In the genomic region with DNA sequence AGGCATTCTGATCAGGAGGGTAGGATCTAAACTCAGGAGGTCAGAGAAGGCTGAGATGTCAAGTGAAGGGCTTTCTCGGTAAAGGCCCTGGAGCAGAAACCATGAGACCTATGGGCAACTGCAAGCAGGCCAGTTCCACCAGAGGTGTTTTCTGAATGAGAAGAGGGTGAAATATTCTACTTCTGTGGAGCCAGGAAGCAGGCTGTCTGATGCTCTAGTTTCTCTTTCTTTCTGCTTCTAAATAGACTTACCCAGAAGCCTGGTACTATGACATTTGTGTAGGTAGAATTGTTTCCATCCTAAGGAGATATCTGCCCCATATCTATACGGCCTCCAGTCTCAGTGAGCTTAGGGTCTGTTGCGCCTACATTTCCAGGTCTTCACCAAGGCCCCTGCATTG, we compare ENCODE assay signal across 27 cellular contexts.
DNase-seq lines count a peak whose midpoint lies in the region; ATAC-seq, FAIRE-seq and TF ChIP-seq lines count a peak whose summit lies in the region.
"Had no signal": no experiment of that assay in that cellular context is flagged by ENCODE, and none has a peak within 500 bp of the region (broad histone marks: within the 10 kb centered on the region; RNA-seq: fewer than 3 reads in every experiment).

No MANE protein-coding gene starts in this region.

- FAIRE-seq in GM12878 (lab: Jason Lieb, UNC) = no peak
- FAIRE-seq: A549 had no signal

- POLR2A ChIA-PET in T-cell (lab: Charles Lee) (interaction anchor here in 1 of 2 donors (1.1 kb wide), 1 partner anchor 141 kb away, joined by 5 read pairs; the partner anchor contains the start of gene TCTN3), GM12878 (lab: Charles Lee) (interaction anchor here (14.1 to 18.0 kb wide), 3 partner anchors 15 to 76 kb away, joined by 176 to 451 read pairs (median 313); partner anchors contain the start of gene ENTPD1)

- no peak overlapping the region for H3K4me3 Mint-ChIP-seq in activated CD8-positive, alpha-beta memory T cell treated with anti-CD3 and anti-CD28 coated beads, Interleukin-2, amount 10 ng/mL, durations not matched to agents 7 days and 5 days
- no peak overlapping the region for H3K4me3 Mint-ChIP-seq in T-cell
- H3K4me3 Mint-ChIP-seq in stimulated activated naive B cell treated with anti-CD40 and anti-IgM and Interleukin-4, amounts not matched to agents 10 μg/mL and 1 μg/mL and 100 μg/mL, for 72 hours = peak overlapping the region; percentile 13 to 59
- no peak overlapping the region for H3K4me3 Mint-ChIP-seq in Calu3 (ENCODE audit: low read depth, unreplicated experiment)

- TF ChIP-seq EP300 in GM12878 (IDR thresholded peaks at IDR 0.05; ENCODE audit: borderline replicate concordance in 1 of 2, control insufficient read depth in 1 of 2, low read depth in 2 of 2, low read length in 2 of 2) = no peak

- H3K36me3 Mint-ChIP-seq in activated CD8-positive, alpha-beta memory T cell treated with anti-CD3 and anti-CD28 coated beads, Interleukin-2, amount 10 ng/mL, durations not matched to agents 7 days and 5 days = peaks cover 62% of the 10 kb centered on the region
- H3K36me3 Mint-ChIP-seq in T-cell (no peaks in the 10 kb centered on the region), Calu3 (ENCODE audit: insufficient read depth, unreplicated experiment) (no peaks in the 10 kb centered on the region)
- peaks cover 38 to 59% of the 10 kb centered on the region in 2 donors for H3K36me3 Mint-ChIP-seq in stimulated activated naive B cell treated with anti-CD40 and anti-IgM and Interleukin-4, amounts not matched to agents 10 μg/mL and 1 μg/mL and 100 μg/mL, for 72 hours

- ATAC-seq in activated CD8-positive, alpha-beta memory T cell treated with anti-CD3 and anti-CD28 coated beads, Interleukin-2, amount 10 ng/mL, durations not matched to agents 7 days and 5 days = peak; percentile 8
- ATAC-seq in T-cell (replicated peaks in 1 of 4) (no peak), GM12878 (no peak)
- ATAC-seq in stimulated activated naive B cell treated with anti-CD40 and anti-IgM and Interleukin-4, amounts not matched to agents 10 μg/mL and 1 μg/mL and 100 μg/mL, for 72 hours (replicated peaks) = no peak
- ATAC-seq: A549, gastrocnemius medialis, lower lobe of right lung, upper lobe of right lung had no signal

- no peak overlapping the region for H2AFZ ChIP-seq in GM12878 (ENCODE audit: control insufficient read depth, low read depth, low read length)

- peaks cover 4% of the 10 kb centered on the region; the same call in 2 of the 3 replicates for H3K9me3 ChIP-seq in GM12878 (replicated peaks; ENCODE audit: control insufficient read depth, insufficient read depth, low read length)
- H3K9me3 ChIP-seq: A549, adrenal gland, esophagus muscularis mucosa, gastrocnemius medialis, lower lobe of right lung, upper lobe of right lung had no signal

- no peak for TF ChIP-seq CTCF in GM12878 (IDR thresholded peaks at IDR 0.05 in 2 of 3, conservative IDR thresholded peaks at IDR 0.05 in 1 of 3; ENCODE audit: control insufficient read depth in 2 of 3, extremely low read depth in 1 of 3, insufficient read depth in 1 of 3, low read depth in 3 of 3, low read length in 3 of 3)
- no peak for TF ChIP-seq CTCF in Calu3 (IDR thresholded peaks at IDR 0.05; ENCODE audit: unreplicated experiment)

- H3K9ac ChIP-seq in GM12878 (ENCODE audit: control insufficient read depth, insufficient read depth, low read length) = peak overlapping the region; percentile 43

- H3K27me3 ChIP-seq in GM12878 (replicated peaks in 1 of 2; ENCODE audit: control insufficient read depth in 2 of 2, insufficient read depth in 2 of 2, low read length in 1 of 2) = no peaks in the 10 kb centered on the region
- H3K27me3 ChIP-seq: adrenal gland, brain microvascular endothelial cell, esophagus muscularis mucosa, gastrocnemius medialis, upper lobe of right lung had no signal

- peak overlapping the region; percentile 35; the same call in 1 of the 2 replicates for H3K4me2 ChIP-seq in GM12878 (ENCODE audit: control insufficient read depth, insufficient read depth)
- H3K4me2 ChIP-seq: A549, smooth muscle cell had no signal

- no peak for DNase-seq in activated CD8-positive, alpha-beta memory T cell treated with anti-CD3 and anti-CD28 coated beads, Interleukin-2, amount 10 ng/mL, durations not matched to agents 7 days and 5 days
- DNase-seq in activated CD8-positive, alpha-beta memory T cell treated with anti-CD3 and anti-CD28 coated beads, Interleukin-2, amount 50 U/mL, for 4 hours = no peak
- DNase-seq in T-cell (no peak), GM12878 (ENCODE audit: low read depth, low spot score) (no peak), Calu3 (no peak), NCI-H524 treated with DMSO at 0.1 percent for 48 hours (lab: John Stamatoyannopoulos, UW) (no peak), SW 1271 (lab: John Stamatoyannopoulos, UW) (no peak)
- DNase-seq in stimulated activated naive B cell treated with anti-CD40 and anti-IgM and Interleukin-4, amounts not matched to agents 10 μg/mL and 1 μg/mL and 100 μg/mL, for 72 hours = no peak
- DNase-seq: activated CD4-positive, CD25-positive, alpha-beta regulatory T cell; adrenal gland; brain microvascular endothelial cell; effector CD8-positive, alpha-beta T cell; gastrocnemius medialis; HCEC 1CT; KBM-7; lower lobe of right lung; MM.1S; NCI-H146; NCI-H2171 treated with DMSO at 0.1 percent for 48 hours; NCI-H526 treated with DMSO at 0.1 percent for 48 hours; retina; stimulated activated CD4-positive, alpha-beta T cell treated with anti-CD3 and anti-CD28 coated beads, Interleukin-4, amount 100 ng/mL, for 1 hour; upper lobe of right lung had no signal

- RAD21 ChIA-PET in GM12878 (lab: Charles Lee; ENCODE audit: unreplicated experiment) = interaction anchor here (4.6 to 17.3 kb wide), 6 partner anchors 7 to 140 kb away, joined by 48 to 374 read pairs (median 164); partner anchors contain the start of genes ENTPD1 and TCTN3

- in situ Hi-C loops in GM12878 (cut with MboI) = loop anchor here (5.0 to 10.0 kb wide), 2 partner anchors 42 to 70 kb away; no protein-coding TSS in a partner anchor

- intact Hi-C loops in GM12878 (cut with micrococcal nuclease; ENCODE audit: unreplicated experiment) (loop anchor here (5.0 kb wide), 1 partner anchor 537 kb away; no protein-coding TSS in a partner anchor), Calu3 (cut with micrococcal nuclease; ENCODE audit: unreplicated experiment) (no loop called here)

- peaks cover 0 to 15% of the 10 kb centered on the region in 2 experiments; a peak in 3 of 4 replicates for H3K36me3 ChIP-seq in GM12878 (ENCODE audit: control insufficient read depth in 2 of 2, insufficient read depth in 2 of 2, low read length in 1 of 2)
- H3K36me3 ChIP-seq: adrenal gland, brain microvascular endothelial cell, esophagus muscularis mucosa, gastrocnemius medialis, lower lobe of right lung, upper lobe of right lung had no signal

- H3K27me3 Mint-ChIP-seq in activated CD8-positive, alpha-beta memory T cell treated with anti-CD3 and anti-CD28 coated beads, Interleukin-2, amount 10 ng/mL, durations not matched to agents 7 days and 5 days = no peaks in the 10 kb centered on the region
- no peaks in the 10 kb centered on the region for H3K27me3 Mint-ChIP-seq in T-cell
- H3K27me3 Mint-ChIP-seq in stimulated activated naive B cell treated with anti-CD40 and anti-IgM and Interleukin-4, amounts not matched to agents 10 μg/mL and 1 μg/mL and 100 μg/mL, for 72 hours = no peaks in the 10 kb centered on the region
- H3K27me3 Mint-ChIP-seq in Calu3 (ENCODE audit: unreplicated experiment) = no peaks in the 10 kb centered on the region

- BruUV-seq in GM12878 (replicated peaks; lab: Mats Ljungman, UMichigan) = no TSS peak
- BruUV-seq in Calu3 (replicated peaks; lab: Mats Ljungman, UMichigan) = no TSS peak

- no peak overlapping the region for H3K4me3 ChIP-seq in GM12878
- H3K4me3 ChIP-seq: A549, adrenal gland, esophagus muscularis mucosa, gastrocnemius medialis, lower lobe of right lung, SK-N-MC, smooth muscle cell, upper lobe of right lung had no signal

- TF ChIP-seq POLR2A in GM12878 (IDR thresholded peaks at IDR 0.05; ENCODE audit: low read depth, low read length) = no peak

- no peak for TF ChIP-seq RAD21 in GM12878 (IDR thresholded peaks at IDR 0.05; ENCODE audit: insufficient read depth, low read depth, low read length)

- CTCF ChIA-PET in activated CD8-positive, alpha-beta memory T cell treated with anti-CD3 and anti-CD28 coated beads, Interleukin-2, amount 10 ng/mL, durations not matched to agents 7 days and 5 days (lab: Charles Lee) = interaction anchor here (1.1 to 24.9 kb wide), 4 partner anchors 8 to 140 kb away, joined by 3 to 444 read pairs (median 38); partner anchors contain the start of genes ENTPD1 and TCTN3
- CTCF ChIA-PET in T-cell (lab: Charles Lee) = interaction anchor here (1.0 to 1.8 kb wide), 2 partner anchors 9 to 141 kb away, joined by 3 to 7 read pairs; partner anchors contain the start of gene TCTN3 (in 1 of the 2)
- CTCF ChIA-PET in GM12878 (lab: Yijun Ruan, JAX) = interaction anchor here (0.9 to 13.6 kb wide), 5 partner anchors 31 to 140 kb away, joined by 4 to 187 read pairs (median 13); partner anchors contain the start of genes ENTPD1 and TCTN3
- CTCF ChIA-PET in Calu3 (lab: Charles Lee) = no interaction called here

- peaks cover 87% of the 10 kb centered on the region for H3K4me1 ChIP-seq in GM12878 (ENCODE audit: control insufficient read depth, insufficient read depth, low read length)
- H3K4me1 ChIP-seq: A549, adrenal gland had no signal

- SMC1A ChIA-PET in GM12878 (lab: Charles Lee; ENCODE audit: uncharacterized antibody, unreplicated experiment) = interaction anchor here (1.2 to 25.1 kb wide), 7 partner anchors 6 to 140 kb away, joined by 3 to 795 read pairs (median 88); partner anchors contain the start of genes ENTPD1 and TCTN3

- no peaks in the 10 kb centered on the region for H4K20me1 ChIP-seq in GM12878 (ENCODE audit: control insufficient read depth, insufficient read depth)

- peak overlapping the region; percentile 98 for H3K27ac ChIP-seq in GM12878 (ENCODE audit: control insufficient read depth, insufficient read depth)
- H3K27ac ChIP-seq: A549, adrenal gland, brain microvascular endothelial cell, gastrocnemius medialis, SK-N-MC, upper lobe of right lung had no signal

- peaks cover 80% of the 10 kb centered on the region for H3K79me2 ChIP-seq in GM12878 (ENCODE audit: control insufficient read depth, insufficient read depth, low read length)

- peaks cover 92% of the 10 kb centered on the region for H3K4me1 Mint-ChIP-seq in activated CD8-positive, alpha-beta memory T cell treated with anti-CD3 and anti-CD28 coated beads, Interleukin-2, amount 10 ng/mL, durations not matched to agents 7 days and 5 days
- H3K4me1 Mint-ChIP-seq in T-cell (peaks cover 14 to 38% (median 15%) of the 10 kb centered on the region in 3 donors), Calu3 (ENCODE audit: low read depth, unreplicated experiment) (no peaks in the 10 kb centered on the region)
- H3K4me1 Mint-ChIP-seq in stimulated activated naive B cell treated with anti-CD40 and anti-IgM and Interleukin-4, amounts not matched to agents 10 μg/mL and 1 μg/mL and 100 μg/mL, for 72 hours = peaks cover 66 to 93% of the 10 kb centered on the region in 2 donors

- H3K9me3 Mint-ChIP-seq in activated CD8-positive, alpha-beta memory T cell treated with anti-CD3 and anti-CD28 coated beads, Interleukin-2, amount 10 ng/mL, durations not matched to agents 7 days and 5 days (ENCODE audit: low read depth) = no peaks in the 10 kb centered on the region
- no peaks in the 10 kb centered on the region for H3K9me3 Mint-ChIP-seq in T-cell
- peaks cover 5 to 6% of the 10 kb centered on the region in 2 donors for H3K9me3 Mint-ChIP-seq in stimulated activated naive B cell treated with anti-CD40 and anti-IgM and Interleukin-4, amounts not matched to agents 10 μg/mL and 1 μg/mL and 100 μg/mL, for 72 hours
- H3K9me3 Mint-ChIP-seq in Calu3 (ENCODE audit: low read depth, unreplicated experiment) = no peaks in the 10 kb centered on the region

- peak overlapping the region; percentile 90 for H3K27ac Mint-ChIP-seq in activated CD8-positive, alpha-beta memory T cell treated with anti-CD3 and anti-CD28 coated beads, Interleukin-2, amount 10 ng/mL, durations not matched to agents 7 days and 5 days
- H3K27ac Mint-ChIP-seq in T-cell (peak overlapping the region; percentile 71 to 72), Calu3 (ENCODE audit: unreplicated experiment) (no peak overlapping the region)
- peak overlapping the region; percentile 99 for H3K27ac Mint-ChIP-seq in stimulated activated naive B cell treated with anti-CD40 and anti-IgM and Interleukin-4, amounts not matched to agents 10 μg/mL and 1 μg/mL and 100 μg/mL, for 72 hours

- WGBS in GM12878 (ENCODE audit: insufficient coverage, insufficient replicate concordance, low lambda C conversion rate, missing lambda C conversion rate) = 57% methylated on average over 3 of the region's 3 CpGs

Comparison
In these comparisons a context has a peak if more than half of its experiments do, and no peak if none do; other contexts are left out.
1. H3K4me3 Mint-ChIP-seq: peak in stimulated activated naive B cell treated with anti-CD40 and anti-IgM and Interleukin-4, amounts not matched to agents 10 μg/mL and 1 μg/mL and 100 μg/mL, for 72 hours (2 of 2); none in activated CD8-positive, alpha-beta memory T cell treated with anti-CD3 and anti-CD28 coated beads, Interleukin-2, amount 10 ng/mL, durations not matched to agents 7 days and 5 days (single experiment), T-cell (0 of 3) and Calu3 (single experiment).